In genomic region chr14:72023128-72024042, GRCh38 we compare ENCODE assay signal across 14 cellular contexts.
DNase-seq lines count a peak whose midpoint lies in the region; ATAC-seq, FAIRE-seq and TF ChIP-seq lines count a peak whose summit lies in the region.
"Had no signal": no experiment of that assay in that cellular context is flagged by ENCODE, and none has a peak within 500 bp of the region (broad histone marks: within the 10 kb centered on the region; RNA-seq: fewer than 3 reads in every experiment).

No MANE protein-coding gene starts in this region.

- H3K9ac ChIP-seq in HUES64 (ENCODE audit: low read depth, low read length) (no peak overlapping the region), GM12878 (ENCODE audit: control insufficient read depth, insufficient read depth, low read length) (no peak overlapping the region)
- H3K9ac ChIP-seq: parathyroid adenoma had no signal

- H4K20me1 ChIP-seq in GM12878 (ENCODE audit: control insufficient read depth, insufficient read depth), result no peaks in the 10 kb centered on the region
- H4K20me1 ChIP-seq in osteoblast (ENCODE audit: insufficient read depth, low read length), result no peaks in the 10 kb centered on the region

- CTCF ChIA-PET in GM12878 (lab: Yijun Ruan, JAX), result interaction anchor here (0.5 to 5.9 kb wide), 45 partner anchors 10 to 732 kb away, joined by 3 to 56 read pairs (median 4); partner anchors contain the start of gene RGS6

- FAIRE-seq in GM12878 (lab: Jason Lieb, UNC), result no peak
- FAIRE-seq: D721Med had no signal

- in situ Hi-C loops in GM12878 (cut with MboI), result no loop called here

- H3K4me2 ChIP-seq in GM12878 (ENCODE audit: control insufficient read depth, insufficient read depth) (no peak overlapping the region), osteoblast (ENCODE audit: insufficient read depth, low read length) (no peak overlapping the region)

- SMC1A ChIA-PET in GM12878 (lab: Charles Lee; ENCODE audit: uncharacterized antibody, unreplicated experiment), result interaction anchor here (0.6 to 5.8 kb wide), 58 partner anchors 9 to 882 kb away, joined by 3 to 74 read pairs (median 4); partner anchors contain the start of gene RGS6

- H3K4me3 ChIP-seq in GM06990 (replicated peaks; ENCODE audit: low read depth, low read length) (no peak overlapping the region), HUES64 (ENCODE audit: low read length) (peak overlapping the region; percentile 13; the same call in 1 of the 2 replicates), GM12878 (no peak overlapping the region), left lung (no peak overlapping the region), osteoblast (ENCODE audit: insufficient read depth, low read length) (no peak overlapping the region)
- H3K4me3 ChIP-seq: left ventricle myocardium inferior, Peyer's patch, stomach had no signal

- no peak; a peak in 1 of 4 replicates for TF ChIP-seq EP300 in GM12878 (IDR thresholded peaks at IDR 0.05; ENCODE audit: borderline replicate concordance in 1 of 2, control insufficient read depth in 1 of 2, low read depth in 2 of 2, low read length in 2 of 2)

- ATAC-seq in GM12878 (peak; percentile 42), left lung (peak; percentile 22), HG02938 (IDR thresholded peaks at IDR 0.05; ENCODE audit: unreplicated experiment) (no peak)

- no TSS peak for BruUV-seq in GM12878 (replicated peaks; lab: Mats Ljungman, UMichigan)

- no peak for TF ChIP-seq POLR2A in GM12878 (IDR thresholded peaks at IDR 0.05; ENCODE audit: low read depth, low read length)

- intact Hi-C loops in GM12878 (cut with micrococcal nuclease; ENCODE audit: unreplicated experiment), result loop anchor here (1.0 to 10.0 kb wide), 5 partner anchors 25 to 397 kb away; partner anchors contain the start of gene RGS6
- intact Hi-C loops in left lung (cut with DNase I), result no loop called here

- WGBS in HUES64, result 58% methylated on average over 5 of the region's 7 CpGs
- WGBS in GM12878 (ENCODE audit: insufficient coverage, insufficient replicate concordance, low lambda C conversion rate, missing lambda C conversion rate), result 22% methylated on average over 7 of the region's 7 CpGs

- no peaks in the 10 kb centered on the region for H3K36me3 ChIP-seq in GM06990 (ENCODE audit: control insufficient read depth, insufficient read depth, low read length)
- no peaks in the 10 kb centered on the region for H3K36me3 ChIP-seq in HUES64 (ENCODE audit: insufficient read depth, low read length)
- no peaks in the 10 kb centered on the region for H3K36me3 ChIP-seq in GM12878 (ENCODE audit: control insufficient read depth in 2 of 2, insufficient read depth in 2 of 2, low read length in 1 of 2)
- no peaks in the 10 kb centered on the region for H3K36me3 ChIP-seq in left lung
- no peaks in the 10 kb centered on the region for H3K36me3 ChIP-seq in osteoblast (ENCODE audit: insufficient read depth, low read length)
- H3K36me3 ChIP-seq: left ventricle myocardium inferior, Peyer's patch, stomach had no signal

- DNase-seq in GM06990 (ENCODE audit: extremely low read depth, insufficient read length) (peak; percentile 53), GM12878 (ENCODE audit: low read depth, low spot score) (peak; percentile 25), left lung (no peak), medulla oblongata (ENCODE audit: extremely low spot score) (no peak), osteoblast (ENCODE audit: insufficient read length, low spot score, missing footprints) (no peak)
- DNase-seq: hippocampal formation, left ventricle myocardium inferior, NCI-H2029 treated with DMSO at 0.1 percent for 48 hours had no signal

- H3K79me2 ChIP-seq in GM12878 (ENCODE audit: control insufficient read depth, insufficient read depth, low read length) (no peaks in the 10 kb centered on the region), osteoblast (ENCODE audit: insufficient read depth, low read length) (no peaks in the 10 kb centered on the region)
- H3K79me2 ChIP-seq: parathyroid adenoma had no signal

- H3K9me3 ChIP-seq in HUES64 (ENCODE audit: insufficient read depth, low read depth, low read length) (no peaks in the 10 kb centered on the region), GM12878 (replicated peaks; ENCODE audit: control insufficient read depth, insufficient read depth, low read length) (no peaks in the 10 kb centered on the region), left lung (no peaks in the 10 kb centered on the region), osteoblast (ENCODE audit: low read depth, low read length) (no peaks in the 10 kb centered on the region)
- H3K9me3 ChIP-seq: left ventricle myocardium inferior, Peyer's patch, stomach had no signal

- RAD21 ChIA-PET in GM12878 (lab: Charles Lee; ENCODE audit: unreplicated experiment), result interaction anchor here (0.6 to 4.4 kb wide), 47 partner anchors 10 to 397 kb away, joined by 3 to 38 read pairs (median 4); partner anchors contain the start of gene RGS6

- H2AFZ ChIP-seq in GM12878 (ENCODE audit: control insufficient read depth, low read depth, low read length) (no peak overlapping the region), osteoblast (ENCODE audit: low read length) (no peak overlapping the region)
- H2AFZ ChIP-seq: parathyroid adenoma had no signal

- POLR2A ChIA-PET in GM12878 (lab: Charles Lee), result interaction anchor here (0.5 to 1.8 kb wide), 12 partner anchors 10 to 92 kb away, joined by 3 to 7 read pairs (median 4); no protein-coding TSS in a partner anchor

- H3K27me3 ChIP-seq in GM06990 (replicated peaks; ENCODE audit: control insufficient read depth, insufficient read depth, low read length) (no peaks in the 10 kb centered on the region), HUES64 (ENCODE audit: insufficient read depth, low read length) (no peaks in the 10 kb centered on the region), GM12878 (replicated peaks in 1 of 2; ENCODE audit: control insufficient read depth in 2 of 2, insufficient read depth in 2 of 2, low read length in 1 of 2) (no peaks in the 10 kb centered on the region), left lung (no peaks in the 10 kb centered on the region), osteoblast (ENCODE audit: insufficient read depth, low read length) (no peaks in the 10 kb centered on the region)
- H3K27me3 ChIP-seq: Peyer's patch, stomach had no signal

- H3K4me1 ChIP-seq in HUES64 (ENCODE audit: insufficient read depth, low read length), result peaks cover 11% of the 10 kb centered on the region
- peaks cover 15% of the 10 kb centered on the region for H3K4me1 ChIP-seq in GM12878 (ENCODE audit: control insufficient read depth, insufficient read depth, low read length)
- H3K4me1 ChIP-seq in left lung, result no peaks in the 10 kb centered on the region
- no peaks in the 10 kb centered on the region for H3K4me1 ChIP-seq in osteoblast (ENCODE audit: insufficient read depth, low read length)
- H3K4me1 ChIP-seq: parathyroid adenoma, Peyer's patch, stomach had no signal

- no peak for TF ChIP-seq RAD21 in GM12878 (IDR thresholded peaks at IDR 0.05; ENCODE audit: insufficient read depth, low read depth, low read length)

- H3K27ac ChIP-seq in HUES64 (ENCODE audit: low read depth, low read length), result no peak overlapping the region
- no peak overlapping the region for H3K27ac ChIP-seq in GM12878 (ENCODE audit: control insufficient read depth, insufficient read depth)
- no peak overlapping the region for H3K27ac ChIP-seq in left lung
- H3K27ac ChIP-seq in osteoblast (ENCODE audit: low read depth, low read length), result no peak overlapping the region
- H3K27ac ChIP-seq: parathyroid adenoma, Peyer's patch, stomach had no signal

- TF ChIP-seq CTCF in GM06990 (IDR thresholded peaks at IDR 0.05; ENCODE audit: insufficient read depth, low read length, poor library complexity, severe bottlenecking) (no peak), GM12878 (IDR thresholded peaks at IDR 0.05 in 2 of 3, conservative IDR thresholded peaks at IDR 0.05 in 1 of 3; ENCODE audit: control insufficient read depth in 2 of 3, extremely low read depth in 1 of 3, insufficient read depth in 1 of 3, low read depth in 3 of 3, low read length in 3 of 3) (no peak), left lung (IDR thresholded peaks at IDR 0.05) (no peak), osteoblast (IDR thresholded peaks at IDR 0.05; ENCODE audit: extremely low read depth, low read depth, low read length) (no peak)

TF ChIP-seq in GM12878, 131 proteins besides CTCF, POLR2A, EP300 and RAD21 (continues in another document):
- TF ChIP-seq NRF1 (conservative IDR thresholded peaks at IDR 0.05; ENCODE audit: low read depth, low read length) (no peak), RELA (IDR thresholded peaks at IDR 0.05; ENCODE audit: borderline replicate concordance, partially characterized antibody) (no peak), IKZF1 (conservative IDR thresholded peaks at IDR 0.05) (0 out of 2 replicates have a peak, but pooled peaks have one; percentile 37), FOXM1 (IDR thresholded peaks at IDR 0.05; ENCODE audit: low read depth, low read length) (peak; percentile 51; the same call in 1 of the 2 replicates), CREM (IDR thresholded peaks at IDR 0.05; ENCODE audit: low read depth) (peak; percentile 34; the same call in 1 of the 2 replicates), GABPA (IDR thresholded peaks at IDR 0.05; ENCODE audit: low read depth) (0 out of 2 replicates have a peak, but pooled peaks have one; percentile 19), MTA2 (IDR thresholded peaks at IDR 0.05; ENCODE audit: low read depth) (0 out of 2 replicates have a peak, but pooled peaks have one; percentile 25), KDM1A (IDR thresholded peaks at IDR 0.05; ENCODE audit: borderline replicate concordance) (no peak), CREB1 (IDR thresholded peaks at IDR 0.05; ENCODE audit: low read depth) (0 out of 2 replicates have a peak, but pooled peaks have one; percentile 18), EED (IDR thresholded peaks at IDR 0.05; ENCODE audit: low read depth) (peak; percentile 37; the same call in 1 of the 2 replicates), MAX (IDR thresholded peaks at IDR 0.05; ENCODE audit: low read depth, low read length) (no peak), ETV6 (conservative IDR thresholded peaks at IDR 0.05 in 1 of 2, IDR thresholded peaks at IDR 0.05 in 1 of 2; ENCODE audit: borderline replicate concordance in 1 of 2, low read depth in 1 of 2) (peak in 1 of 2 experiments; percentile 75; a peak in 2 of 4 replicates)

Comparison
In these comparisons a context has a peak if more than half of its experiments do, and no peak if none do; other contexts are left out.
1. DNase-seq: peak in GM06990 (single experiment) and GM12878 (single experiment); none in left lung (0 of 2), medulla oblongata (single experiment) and osteoblast (single experiment).